Comparison of ENCODE assay signal across 1 cellular context in genomic region chr16:86514656-86515376, GRCh38.
TF ChIP-seq lines count a peak whose summit lies in the region.

No MANE protein-coding gene starts in this region.

TF ChIP-seq in H1, 55 proteins besides CTCF, POLR2A, EP300 and RAD21:
- TF ChIP-seq POU5F1 (IDR thresholded peaks at IDR 0.05; ENCODE audit: low read depth, low read length) (no peak), SP4 (IDR thresholded peaks at IDR 0.05; ENCODE audit: low read length) (no peak), JUN (IDR thresholded peaks at IDR 0.05; ENCODE audit: low read depth, low read length) (no peak), RNF2 (IDR thresholded peaks at IDR 0.05; ENCODE audit: borderline replicate concordance, low read depth, low read length, missing control alignments, poor library complexity, severe bottlenecking) (peak; percentile 94), KDM5A (IDR thresholded peaks at IDR 0.05; ENCODE audit: low read length) (no peak), SP1 (IDR thresholded peaks at IDR 0.05; ENCODE audit: low read depth, low read length) (0 out of 2 replicates have a peak, but pooled peaks have one; percentile 3), KDM1A (IDR thresholded peaks at IDR 0.05; ENCODE audit: borderline replicate concordance, low read length) (no peak), GABPA (IDR thresholded peaks at IDR 0.05; ENCODE audit: borderline replicate concordance, insufficient read depth, low read length) (no peak), SRF (IDR thresholded peaks at IDR 0.05; ENCODE audit: low read depth, low read length) (no peak), EZH2 (IDR thresholded peaks at IDR 0.05; ENCODE audit: low read depth, low read length, severe bottlenecking) (no peak), CBX8 (IDR thresholded peaks at IDR 0.05; ENCODE audit: borderline replicate concordance, low read depth, low read length) (peak; percentile 95; the same call in 1 of the 2 replicates), CREB1 (IDR thresholded peaks at IDR 0.05) (no peak), JUND (IDR thresholded peaks at IDR 0.05; ENCODE audit: low read length) (no peak), YY1 (IDR thresholded peaks at IDR 0.05; ENCODE audit: low read depth, low read length) (no peak), RBBP5 (IDR thresholded peaks at IDR 0.05; ENCODE audit: borderline replicate concordance, low read depth, low read length) (no peak), POLR2AphosphoS5 (IDR thresholded peaks at IDR 0.05; ENCODE audit: low read depth, low read length) (no peak), HDAC2 (IDR thresholded peaks at IDR 0.05; ENCODE audit: borderline replicate concordance in 1 of 2, low read depth in 2 of 2, low read length in 2 of 2) (no peak)
- TF ChIP-seq, protein P1, sequence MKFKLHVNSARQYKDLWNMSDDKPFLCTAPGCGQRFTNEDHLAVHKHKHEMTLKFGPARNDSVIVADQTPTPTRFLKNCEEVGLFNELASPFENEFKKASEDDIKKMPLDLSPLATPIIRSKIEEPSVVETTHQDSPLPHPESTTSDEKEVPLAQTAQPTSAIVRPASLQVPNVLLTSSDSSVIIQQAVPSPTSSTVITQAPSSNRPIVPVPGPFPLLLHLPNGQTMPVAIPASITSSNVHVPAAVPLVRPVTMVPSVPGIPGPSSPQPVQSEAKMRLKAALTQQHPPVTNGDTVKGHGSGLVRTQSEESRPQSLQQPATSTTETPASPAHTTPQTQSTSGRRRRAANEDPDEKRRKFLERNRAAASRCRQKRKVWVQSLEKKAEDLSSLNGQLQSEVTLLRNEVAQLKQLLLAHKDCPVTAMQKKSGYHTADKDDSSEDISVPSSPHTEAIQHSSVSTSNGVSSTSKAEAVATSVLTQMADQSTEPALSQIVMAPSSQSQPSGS (IDR thresholded peaks at IDR 0.05; ENCODE audit: low read length) = no peak
